Comparison of ENCODE assay signal across 21 cellular contexts in genomic region chr7:101586078-101586941, GRCh38. TPM values are rescaled to one million over a fixed set of nuclear protein-coding genes. Genes with fewer than 3 reads are reported as not detected.
A peak's percentile ranks its signal among the peaks of the same experiment; 100 is the strongest.
DNase-seq lines count a peak whose midpoint lies in the region; ATAC-seq, FAIRE-seq and TF ChIP-seq lines count a peak whose summit lies in the region.
"Had no signal": no experiment of that assay in that cellular context is flagged by ENCODE, and none has a peak within 500 bp of the region (broad histone marks: within the 10 kb centered on the region; RNA-seq: fewer than 3 reads in every experiment).

No MANE protein-coding gene starts in this region.

- H2AFZ ChIP-seq in HepG2 (ENCODE audit: low read length) = no peak overlapping the region

- TF ChIP-seq CTCF in HepG2 (CRISPR knock-in tag; IDR thresholded peaks at IDR 0.05) (no peak), type B pancreatic cell (conservative IDR thresholded peaks at IDR 0.05) (no peak)

- no peak for TF ChIP-seq POLR2A in HepG2 (IDR thresholded peaks at IDR 0.05; ENCODE audit: insufficient read depth in 1 of 2, low read depth in 2 of 2, low read length in 2 of 2)

- H3K27me3 ChIP-seq in HepG2 (ENCODE audit: control insufficient read depth in 1 of 2, insufficient read depth in 2 of 2, low read length in 2 of 2) = no peaks in the 10 kb centered on the region

- no peak overlapping the region for H3K4me2 ChIP-seq in HepG2 (ENCODE audit: low read depth, low read length)

- no peak overlapping the region for H3K4me3 Mint-ChIP-seq in type B pancreatic cell
- H3K4me3 Mint-ChIP-seq: activated T-helper 1 cell treated with anti-CD3 and anti-CD28 coated beads, Interleukin-12 subunit alpha, Interleukin-12 subunit beta, Interleukin-2, Interleukin-4 antibody, amounts not matched to agents 30 ng/mL and 10 ng/mL and 1 ng/mL, durations not matched to agents 14 hours and 24 hours and 36 hours; CD4-positive, alpha-beta memory T cell had no signal

- peaks cover 45% of the 10 kb centered on the region for H3K4me1 ChIP-seq in HepG2 (ENCODE audit: insufficient read depth, low read length)

- H3K9me3 ChIP-seq in HepG2 (ENCODE audit: low read length) = peaks cover 12% of the 10 kb centered on the region

- no TSS peak for BruUV-seq in HepG2 (replicated peaks; lab: Mats Ljungman, UMichigan)

- intact Hi-C loops in HepG2 (cut with micrococcal nuclease; ENCODE audit: unreplicated experiment) = no loop called here

- no peaks in the 10 kb centered on the region for H3K36me3 Mint-ChIP-seq in type B pancreatic cell
- H3K36me3 Mint-ChIP-seq: CD4-positive, alpha-beta memory T cell had no signal

- H3K4me1 Mint-ChIP-seq in type B pancreatic cell (ENCODE audit: unreplicated experiment) = peaks cover 21% of the 10 kb centered on the region
- H3K4me1 Mint-ChIP-seq: CD4-positive, alpha-beta memory T cell had no signal

- FAIRE-seq in HepG2 (lab: Jason Lieb, UNC) (no peak), RCC 7860 (lab: Jason Lieb, UNC) (no peak)
- FAIRE-seq: A204.1, GM19239 had no signal

- ATAC-seq in HepG2 = no peak

- no peaks in the 10 kb centered on the region for H3K36me3 ChIP-seq in HepG2 (replicated peaks in 1 of 2; ENCODE audit: control insufficient read depth in 1 of 2, insufficient read depth in 2 of 2, low read length in 2 of 2)

- TF ChIP-seq EP300 in HepG2 (IDR thresholded peaks at IDR 0.05; ENCODE audit: low read depth in 2 of 2, low read length in 2 of 2) = no peak
- TF ChIP-seq EP300 in HepG2 (CRISPR knock-in tag; IDR thresholded peaks at IDR 0.05; ENCODE audit: borderline replicate concordance) = no peak

- H3K9ac ChIP-seq in HepG2 (ENCODE audit: insufficient read depth, low read depth, low read length) = no peak overlapping the region

- H3K4me3 ChIP-seq in HepG2 (replicated peaks in 1 of 3; ENCODE audit: insufficient read depth in 1 of 3, low read depth in 2 of 3, low read length in 3 of 3) = no peak overlapping the region

- TF ChIP-seq RAD21 in HepG2 (CRISPR knock-in tag; IDR thresholded peaks at IDR 0.05) = no peak

- H3K9me3 Mint-ChIP-seq in type B pancreatic cell = peaks cover 8% of the 10 kb centered on the region
- H3K9me3 Mint-ChIP-seq: CD4-positive, alpha-beta memory T cell had no signal

- H3K27ac ChIP-seq in HepG2 (ENCODE audit: extremely low read length, insufficient read depth, low read length) = no peak overlapping the region

- DNase-seq in NCI-H748 (lab: John Stamatoyannopoulos, UW; ENCODE audit: unreplicated experiment) = peak; percentile 34
- no peak for DNase-seq in NCI-H748 treated with DMSO at 0.1 percent for 48 hours (lab: John Stamatoyannopoulos, UW)
- peak; percentile 31 for DNase-seq in SK-N-DZ (ENCODE audit: low spot score)
- DNase-seq in HepG2 (ENCODE audit: low spot score) = no peak
- DNase-seq in type B pancreatic cell (ENCODE audit: extremely low spot score, unreplicated experiment) = peak; percentile 48
- no peak for DNase-seq in T-helper 9 cell
- no peak for DNase-seq in cerebellar nuclear complex (lab: John Stamatoyannopoulos, UW)
- no peak for DNase-seq in RCC 7860 (ENCODE audit: low spot score)
- DNase-seq: CD4-positive, alpha-beta memory T cell; islet precursor cell; NCI-H2171; SIG-M5; stimulated activated CD4-positive, alpha-beta T cell treated with anti-CD3 and anti-CD28 coated beads, Interleukin-15, amount 100 ng/mL, for 24 hours had no signal

- no peaks in the 10 kb centered on the region for H3K79me2 ChIP-seq in HepG2 (ENCODE audit: insufficient read depth, low read length)

- H3K27ac Mint-ChIP-seq in type B pancreatic cell = peak overlapping the region; percentile 64
- H3K27ac Mint-ChIP-seq: activated T-helper 1 cell treated with anti-CD3 and anti-CD28 coated beads, Interleukin-12 subunit alpha, Interleukin-12 subunit beta, Interleukin-2, Interleukin-4 antibody, amounts not matched to agents 30 ng/mL and 10 ng/mL and 1 ng/mL, durations not matched to agents 14 hours and 24 hours and 36 hours; CD4-positive, alpha-beta memory T cell had no signal

- CTCF ChIA-PET in HepG2 (lab: Yijun Ruan, JAX; ENCODE audit: low intra/inter-chr PET ratio, low total read pairs) = no interaction called here

- POLR2A ChIA-PET in HepG2 (lab: Yijun Ruan, JAX) = no interaction called here

- H4K20me1 ChIP-seq in HepG2 (ENCODE audit: insufficient read depth, low read length) = no peaks in the 10 kb centered on the region

- WGBS in HepG2 (ENCODE audit: low lambda C conversion rate) = 56% methylated on average over 15 of the region's 18 CpGs

- no peaks in the 10 kb centered on the region for H3K27me3 Mint-ChIP-seq in type B pancreatic cell

- in situ Hi-C loops in HepG2 (cut with HindIII; ENCODE audit: extremely low pct_ligation_motif_present, low pct_unique_long_range_greater_than_20kb) = no loop called here

TF ChIP-seq in HepG2, 621 proteins besides CTCF, POLR2A, EP300 and RAD21:
- TF ChIP-seq SMARCE1 (IDR thresholded peaks at IDR 0.05; ENCODE audit: borderline replicate concordance) (no peak), USF2 (IDR thresholded peaks at IDR 0.05; ENCODE audit: low read depth, low read length) (0 out of 2 replicates have a peak, but pooled peaks have one; percentile 48), USF2 (CRISPR knock-in tag; IDR thresholded peaks at IDR 0.05; ENCODE audit: borderline replicate concordance) (no peak; the same call in 1 of the 2 replicates), NFYC (CRISPR knock-in tag; IDR thresholded peaks at IDR 0.05) (peak; percentile 63), FOXK2 (IDR thresholded peaks at IDR 0.05) (no peak), ZBTB34 (CRISPR knock-in tag; IDR thresholded peaks at IDR 0.05) (no peak), RBM22 (optimal IDR thresholded peaks at IDR 0.05; ENCODE audit: low read length) (no peak), ZMYM3 (CRISPR knock-in tag; IDR thresholded peaks at IDR 0.05) (peak; percentile 59), RFXANK (CRISPR knock-in tag; IDR thresholded peaks at IDR 0.05) (no peak), TCF7L2 (IDR thresholded peaks at IDR 0.05; ENCODE audit: low read depth, low read length) (no peak), NFYB (CRISPR knock-in tag; IDR thresholded peaks at IDR 0.05) (peak; percentile 77), HMGA1 (CRISPR knock-in tag; conservative IDR thresholded peaks at IDR 0.05) (no peak), MIER2 (CRISPR knock-in tag; IDR thresholded peaks at IDR 0.05) (no peak), ZNF768 (CRISPR knock-in tag; IDR thresholded peaks at IDR 0.05) (peak; percentile 83), NFIC (IDR thresholded peaks at IDR 0.05; ENCODE audit: low read length) (no peak)
TF ChIP-seq in HepG2: peak in this region for 5.

RNA-seq across cellular contexts. Expression of gene MYL10, which starts 42.8 kb away (rescaled TPM):
- polyA plus RNA-seq in SK-N-DZ (2014; cell fraction: cytosol; rRNA removed) = not detected in 2 replicates
- polyA plus RNA-seq in SK-N-DZ (2014; cell fraction: nucleus; rRNA removed) = not detected in 2 replicates
- total RNA-seq in HepG2 (2016; rRNA removed; fragmentation: Illumina TruSeq; extraction: Trizol) = not detected in 2 replicates
- total RNA-seq in HepG2 (2016; cell fraction: cytosol; rRNA removed; fragmentation: Illumina TruSeq; extraction: Trizol; ENCODE audit: low read depth) = not detected in 2 replicates
- total RNA-seq in HepG2 (2016; cell fraction: insoluble cytoplasmic fraction; rRNA removed; fragmentation: Illumina TruSeq; extraction: Trizol) = not detected in 2 replicates
- total RNA-seq in HepG2 (2016; cell fraction: membrane; rRNA removed; fragmentation: Illumina TruSeq; extraction: Trizol) = not detected in 2 replicates
- not detected in 2 replicates for total RNA-seq in HepG2 (2016; cell fraction: nucleus; rRNA removed; fragmentation: Illumina TruSeq; extraction: Trizol)
- polyA plus RNA-seq in HepG2 (2011; rRNA removed) = 0.16 TPM in 1 of 2 replicates, not detected in the other
- not detected in 2 replicates for polyA plus RNA-seq in HepG2 (2011; cell fraction: cytosol; rRNA removed)
- polyA plus RNA-seq in HepG2 (2011; cell fraction: nucleus; rRNA removed) = not detected in 2 replicates
- polyA plus RNA-seq in HepG2 (2012) = not detected in 2 replicates
- not detected in 2 replicates for polyA plus RNA-seq in HepG2 (2016; cell fraction: cytosol; fragmentation: Illumina TruSeq; extraction: Trizol; ENCODE audit: low read depth)
- polyA plus RNA-seq in HepG2 (2016; cell fraction: insoluble cytoplasmic fraction; fragmentation: Illumina TruSeq; extraction: Trizol; ENCODE audit: low read depth) = not detected in 2 replicates
- not detected in 2 replicates for polyA plus RNA-seq in HepG2 (2016; cell fraction: membrane; fragmentation: Illumina TruSeq; extraction: Trizol; ENCODE audit: low read depth)
- not detected in 2 replicates for polyA plus RNA-seq in HepG2 (2016; cell fraction: nucleus; fragmentation: Illumina TruSeq; extraction: Trizol; ENCODE audit: insufficient read depth, low read depth)
- polyA minus RNA-seq in HepG2 (2011; rRNA and poly(A)+ RNA removed; ENCODE audit: low replicate concordance) = not detected in 2 replicates
- polyA minus RNA-seq in HepG2 (2011; cell fraction: cytosol; rRNA and poly(A)+ RNA removed) = not detected in 2 replicates
- polyA minus RNA-seq in HepG2 (2011; cell fraction: nucleus; rRNA and poly(A)+ RNA removed) = not detected in 2 replicates
- total RNA-seq in type B pancreatic cell (ENCODE audit: low replicate concordance) = not detected in 2 replicates
- total RNA-seq: activated T-helper 1 cell treated with anti-CD3 and anti-CD28 coated beads, Interleukin-12 subunit alpha, Interleukin-12 subunit beta, Interleukin-2, Interleukin-4 antibody, amounts not matched to agents 30 ng/mL and 10 ng/mL and 1 ng/mL, durations not matched to agents 14 hours and 24 hours and 36 hours; CD4-positive, alpha-beta memory T cell; epithelial cell of proximal tubule; glomerular endothelial cell; HT1080; pulmonary artery endothelial cell; subcutaneous adipose tissue had no signal
- polyA plus RNA-seq: CD4-positive, alpha-beta memory T cell had no signal

Comparison
In these comparisons a context has a peak if more than half of its experiments do, and no peak if none do; other contexts are left out.
1. DNase-seq: peak in NCI-H748 (single experiment), SK-N-DZ (single experiment) and type B pancreatic cell (single experiment); none in NCI-H748 treated with DMSO at 0.1 percent for 48 hours (single experiment), HepG2 (single experiment), T-helper 9 cell (single experiment), cerebellar nuclear complex (0 of 2) and RCC 7860 (single experiment).